10 cellular contexts compared by ENCODE assay signal in genomic region chr10:35433851-35434426, GRCh38.
DNase-seq lines count a peak whose midpoint lies in the region; TF ChIP-seq lines count a peak whose summit lies in the region.
"Had no signal": no experiment of that assay in that cellular context is flagged by ENCODE, and none has a peak within 500 bp of the region (broad histone marks: within the 10 kb centered on the region; RNA-seq: fewer than 3 reads in every experiment).

No MANE protein-coding gene starts in this region.

- DNase-seq in NCI-H2107 treated with DMSO at 0.1 percent for 48 hours (lab: John Stamatoyannopoulos, UW; ENCODE audit: unreplicated experiment) (peak; percentile 44), NCI-H2107 (lab: John Stamatoyannopoulos, UW) (no peak), NCI-H2227 (lab: John Stamatoyannopoulos, UW; ENCODE audit: unreplicated experiment) (peak; percentile 49), cardiac fibroblast (ENCODE audit: low read depth in 2 of 2) (peak; percentile 59 to 74), skeletal muscle cell (ENCODE audit: low read depth) (peak; percentile 76), T1000 (lab: John Stamatoyannopoulos, UW) (no peak), GM20000 (ENCODE audit: low spot score) (no peak)
- DNase-seq in central memory CD4-positive, alpha-beta T cell: no peak
- DNase-seq: NCI-H1930 had no signal

- TF ChIP-seq CTCF in cardiac fibroblast (IDR thresholded peaks at IDR 0.05; ENCODE audit: low read depth, low read length): no peak
- TF ChIP-seq CTCF in GM20000 (IDR thresholded peaks at IDR 0.05; ENCODE audit: extremely low read depth, missing control alignments): no peak

- no peak overlapping the region for H3K4me3 ChIP-seq in cardiac fibroblast (replicated peaks in 1 of 2; ENCODE audit: low read depth in 2 of 2, low read length in 2 of 2)
- no peak overlapping the region for H3K4me3 ChIP-seq in skeletal muscle cell (ENCODE audit: low read depth, low read length)
- H3K4me3 ChIP-seq: BLaER1 had no signal

Comparison
In these comparisons a context has a peak if more than half of its experiments do, and no peak if none do; other contexts are left out.
1. DNase-seq: peak in NCI-H2107 treated with DMSO at 0.1 percent for 48 hours (single experiment), NCI-H2227 (single experiment), cardiac fibroblast (2 of 2) and skeletal muscle cell (single experiment); none in NCI-H2107 (single experiment), central memory CD4-positive, alpha-beta T cell (single experiment), T1000 (single experiment) and GM20000 (single experiment).